Comparison of ENCODE assay signal across 29 cellular contexts in genomic region chr4:41399191-41399590, GRCh38.
DNase-seq lines count a peak whose midpoint lies in the region; ATAC-seq and TF ChIP-seq lines count a peak whose summit lies in the region.
"Had no signal": no experiment of that assay in that cellular context is flagged by ENCODE, and none has a peak within 500 bp of the region (broad histone marks: within the 10 kb centered on the region; RNA-seq: fewer than 3 reads in every experiment).

No MANE protein-coding gene starts in this region.

- no peak overlapping the region for H3K18ac ChIP-seq in trophoblast cell (ENCODE audit: low read length)

- peaks cover 1% of the 10 kb centered on the region for H3K36me3 Mint-ChIP-seq in chondrocyte (ENCODE audit: low read depth)
- H3K36me3 Mint-ChIP-seq: activated CD4-positive, alpha-beta memory T cell treated with anti-CD3 and anti-CD28 coated beads for 36 hours had no signal

- H3K27ac ChIP-seq in SJCRH30 (no peak overlapping the region), trophoblast cell (ENCODE audit: low read depth, low read length) (no peak overlapping the region)
- H3K27ac ChIP-seq: BLaER1 treated with 17β-estradiol and CSF1 and Interleukin-3, amounts not matched to agents 10 nM and 100 nM; brain microvascular endothelial cell; gastrocnemius medialis; pancreas; right atrium auricular region; RWPE1 had no signal

- no peaks in the 10 kb centered on the region for H3K9me3 Mint-ChIP-seq in chondrocyte (ENCODE audit: low read depth)
- H3K9me3 Mint-ChIP-seq: activated CD4-positive, alpha-beta memory T cell treated with anti-CD3 and anti-CD28 coated beads for 36 hours had no signal

- H2BK5ac ChIP-seq in trophoblast cell (ENCODE audit: low read depth, low read length, poor library complexity) = no peak overlapping the region

- no CpG with 5 or more reads among the region's 1 CpG for WGBS in trophoblast cell (ENCODE audit: extremely low coverage, insufficient coverage, insufficient read length)

- no peak overlapping the region for H2AFZ ChIP-seq in trophoblast cell (ENCODE audit: insufficient read depth, low read length, poor library complexity)

- no peak overlapping the region for H4K91ac ChIP-seq in trophoblast cell (ENCODE audit: low read depth, low read length)

- H3K14ac ChIP-seq in trophoblast cell (ENCODE audit: low read length) = no peak overlapping the region

- H3K23ac ChIP-seq in trophoblast cell (ENCODE audit: low read length) = no peak overlapping the region

- peaks cover 3% of the 10 kb centered on the region for H3K27me3 Mint-ChIP-seq in chondrocyte (ENCODE audit: low read depth)
- H3K27me3 Mint-ChIP-seq: activated CD4-positive, alpha-beta memory T cell treated with anti-CD3 and anti-CD28 coated beads for 36 hours had no signal

- H3K27me3 ChIP-seq in SJCRH30 = no peaks in the 10 kb centered on the region
- no peaks in the 10 kb centered on the region for H3K27me3 ChIP-seq in trophoblast cell (ENCODE audit: insufficient read depth, low read length)
- H3K27me3 ChIP-seq: BLaER1 treated with 17β-estradiol and CSF1 and Interleukin-3, amounts not matched to agents 10 nM and 100 nM; brain microvascular endothelial cell; gastrocnemius medialis; pancreas; right atrium auricular region had no signal

- no peak overlapping the region for H3K9ac ChIP-seq in trophoblast cell (ENCODE audit: low read length)
- H3K9ac ChIP-seq: BLaER1 treated with 17β-estradiol and CSF1 and Interleukin-3, amounts not matched to agents 10 nM and 100 nM had no signal

- no peak for ATAC-seq in GM21717 (IDR thresholded peaks at IDR 0.05; ENCODE audit: unreplicated experiment)
- ATAC-seq: gastrocnemius medialis, pancreas had no signal

- H3K4me1 ChIP-seq in SJCRH30 (peaks cover 6% of the 10 kb centered on the region), trophoblast cell (ENCODE audit: control insufficient read depth in 1 of 2, insufficient read depth in 2 of 2, low read length in 2 of 2) (peaks cover 0 to 2% of the 10 kb centered on the region in 2 experiments)
- H3K4me1 ChIP-seq: BLaER1 treated with 17β-estradiol and CSF1 and Interleukin-3, amounts not matched to agents 10 nM and 100 nM had no signal

- no peak overlapping the region for H3K4me2 ChIP-seq in trophoblast cell (ENCODE audit: low read length)
- H3K4me2 ChIP-seq: BLaER1 treated with 17β-estradiol and CSF1 and Interleukin-3, amounts not matched to agents 10 nM and 100 nM had no signal

- H3K36me3 ChIP-seq in SJCRH30 (no peaks in the 10 kb centered on the region), trophoblast cell (ENCODE audit: control insufficient read depth in 1 of 2, insufficient read depth in 2 of 2, low read length in 2 of 2) (no peaks in the 10 kb centered on the region)
- H3K36me3 ChIP-seq: BLaER1 treated with 17β-estradiol and CSF1 and Interleukin-3, amounts not matched to agents 10 nM and 100 nM; brain microvascular endothelial cell; gastrocnemius medialis; pancreas; right atrium auricular region had no signal

- H3K4me3 ChIP-seq in SJCRH30 (no peak overlapping the region), trophoblast cell (ENCODE audit: low read depth, low read length) (no peak overlapping the region)
- H3K4me3 ChIP-seq: BLaER1 treated with 17β-estradiol and CSF1 and Interleukin-3, amounts not matched to agents 10 nM and 100 nM; gastrocnemius medialis; lung; pancreas; right atrium auricular region had no signal

- no peak overlapping the region for H4K8ac ChIP-seq in trophoblast cell (ENCODE audit: low read depth, low read length)

- no peaks in the 10 kb centered on the region for H3K79me2 ChIP-seq in trophoblast cell (ENCODE audit: control insufficient read depth, insufficient read depth, low read length, poor library complexity)

- H2BK12ac ChIP-seq in trophoblast cell (ENCODE audit: low read length) = no peak overlapping the region

- H3K4me3 Mint-ChIP-seq in chondrocyte (ENCODE audit: unreplicated experiment) = no peak overlapping the region
- H3K4me3 Mint-ChIP-seq: activated CD4-positive, alpha-beta memory T cell treated with anti-CD3 and anti-CD28 coated beads for 36 hours had no signal

- peak overlapping the region; percentile 58 for H3K27ac Mint-ChIP-seq in chondrocyte (ENCODE audit: unreplicated experiment)
- H3K27ac Mint-ChIP-seq: activated CD4-positive, alpha-beta memory T cell treated with anti-CD3 and anti-CD28 coated beads for 36 hours had no signal

- TF ChIP-seq CTCF in chondrocyte (IDR thresholded peaks at IDR 0.05) = no peak

- H3K4me1 Mint-ChIP-seq in chondrocyte (ENCODE audit: low read depth) = peaks cover 25% of the 10 kb centered on the region

- peaks cover 3% of the 10 kb centered on the region for H3K79me1 ChIP-seq in trophoblast cell (ENCODE audit: low read length)

- DNase-seq in EH (ENCODE audit: low read depth) (peak; percentile 66), M059J (ENCODE audit: low read depth) (peak; percentile 68), chondrocyte (ENCODE audit: low spot score) (no peak), renal cortical epithelial cell (ENCODE audit: low read depth) (peak; percentile 30), NCI-H2029 treated with DMSO at 0.1 percent for 48 hours (lab: John Stamatoyannopoulos, UW) (no peak), SJCRH30 (no peak), trophoblast cell (no peak)
- DNase-seq: ACHN; activated CD4-positive, alpha-beta memory T cell treated with anti-CD3 and anti-CD28 coated beads for 36 hours; activated CD4-positive, CD25-positive, alpha-beta regulatory T cell treated with anti-CD3 and anti-CD28 coated beads, Interleukin-2, amount 50 U/mL, for 72 hours; activated CD8-positive, alpha-beta memory T cell treated with anti-CD3 and anti-CD28 coated beads, Interleukin-2, amount 50 U/mL, for 4 hours; activated naive CD4-positive, alpha-beta T cell; brain microvascular endothelial cell; cerebellar nuclear complex; gastrocnemius medialis; hippocampal formation; NCI-H1092 treated with DMSO at 0.1 percent for 48 hours; NCI-H1694 treated with DMSO at 0.1 percent for 48 hours; NCI-H2171; NCI-H510A treated with DMSO at 0.1 percent for 48 hours; pancreas; small intestine; stimulated activated naive CD4-positive, alpha-beta T cell treated with Interleukin-2 at 50 U/mL for 16 hours; T-helper 1 cell had no signal

- H3K9me3 ChIP-seq in SJCRH30 (replicated peaks) (no peaks in the 10 kb centered on the region), trophoblast cell (ENCODE audit: insufficient read depth, low read depth, low read length) (no peaks in the 10 kb centered on the region)
- H3K9me3 ChIP-seq: BLaER1 treated with 17β-estradiol and CSF1 and Interleukin-3, amounts not matched to agents 10 nM and 100 nM; gastrocnemius medialis; pancreas; right atrium auricular region had no signal

- H2AK5ac ChIP-seq in trophoblast cell (ENCODE audit: low read length) = no peak overlapping the region

- H2BK120ac ChIP-seq in trophoblast cell (ENCODE audit: insufficient read depth, low read length, poor library complexity) = no peak overlapping the region

- no peak overlapping the region for H4K12ac ChIP-seq in trophoblast cell (ENCODE audit: low read depth, low read length)

- H3K4ac ChIP-seq in trophoblast cell (ENCODE audit: low read depth, low read length) = no peak overlapping the region

Comparison
In these comparisons a context has a peak if more than half of its experiments do, and no peak if none do; other contexts are left out.
1. DNase-seq: peak in EH (single experiment), M059J (single experiment) and renal cortical epithelial cell (single experiment); none in chondrocyte (single experiment), NCI-H2029 treated with DMSO at 0.1 percent for 48 hours (single experiment), SJCRH30 (0 of 2) and trophoblast cell (0 of 2).